Comparison of ENCODE assay signal across 1 cellular context in the genomic region with DNA sequence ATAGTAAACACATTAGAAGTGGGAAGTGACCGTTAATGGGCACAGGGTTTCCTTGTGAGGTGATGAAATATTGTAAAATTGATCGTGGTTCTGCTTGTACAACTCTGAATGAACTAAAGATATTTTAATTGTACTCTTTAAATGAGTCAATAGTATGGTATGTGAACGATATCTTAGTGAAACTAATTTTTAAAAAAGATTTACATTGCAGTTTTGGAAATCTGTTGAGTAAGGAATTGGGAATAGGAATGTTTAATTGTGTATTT.
TF ChIP-seq lines count a peak whose summit lies in the region.

No MANE protein-coding gene starts in this region.

TF ChIP-seq in GM12878, 131 proteins besides CTCF, POLR2A, EP300 and RAD21:
- TF ChIP-seq IRF4 (IDR thresholded peaks at IDR 0.05; ENCODE audit: low read depth, low read length) (no peak), ZNF24 (IDR thresholded peaks at IDR 0.05) (no peak), RUNX3 (IDR thresholded peaks at IDR 0.05; ENCODE audit: low read length) (no peak), YY1 (IDR thresholded peaks at IDR 0.05; ENCODE audit: low read depth, low read length) (no peak), ZZZ3 (IDR thresholded peaks at IDR 0.05; ENCODE audit: control insufficient read depth, insufficient read length, low read depth) (no peak), TCF7 (IDR thresholded peaks at IDR 0.05; ENCODE audit: borderline replicate concordance) (no peak), SMAD5 (IDR thresholded peaks at IDR 0.05; ENCODE audit: low read depth) (no peak), TARDBP (IDR thresholded peaks at IDR 0.05; ENCODE audit: borderline replicate concordance) (no peak)
- TF ChIP-seq, protein P1, sequence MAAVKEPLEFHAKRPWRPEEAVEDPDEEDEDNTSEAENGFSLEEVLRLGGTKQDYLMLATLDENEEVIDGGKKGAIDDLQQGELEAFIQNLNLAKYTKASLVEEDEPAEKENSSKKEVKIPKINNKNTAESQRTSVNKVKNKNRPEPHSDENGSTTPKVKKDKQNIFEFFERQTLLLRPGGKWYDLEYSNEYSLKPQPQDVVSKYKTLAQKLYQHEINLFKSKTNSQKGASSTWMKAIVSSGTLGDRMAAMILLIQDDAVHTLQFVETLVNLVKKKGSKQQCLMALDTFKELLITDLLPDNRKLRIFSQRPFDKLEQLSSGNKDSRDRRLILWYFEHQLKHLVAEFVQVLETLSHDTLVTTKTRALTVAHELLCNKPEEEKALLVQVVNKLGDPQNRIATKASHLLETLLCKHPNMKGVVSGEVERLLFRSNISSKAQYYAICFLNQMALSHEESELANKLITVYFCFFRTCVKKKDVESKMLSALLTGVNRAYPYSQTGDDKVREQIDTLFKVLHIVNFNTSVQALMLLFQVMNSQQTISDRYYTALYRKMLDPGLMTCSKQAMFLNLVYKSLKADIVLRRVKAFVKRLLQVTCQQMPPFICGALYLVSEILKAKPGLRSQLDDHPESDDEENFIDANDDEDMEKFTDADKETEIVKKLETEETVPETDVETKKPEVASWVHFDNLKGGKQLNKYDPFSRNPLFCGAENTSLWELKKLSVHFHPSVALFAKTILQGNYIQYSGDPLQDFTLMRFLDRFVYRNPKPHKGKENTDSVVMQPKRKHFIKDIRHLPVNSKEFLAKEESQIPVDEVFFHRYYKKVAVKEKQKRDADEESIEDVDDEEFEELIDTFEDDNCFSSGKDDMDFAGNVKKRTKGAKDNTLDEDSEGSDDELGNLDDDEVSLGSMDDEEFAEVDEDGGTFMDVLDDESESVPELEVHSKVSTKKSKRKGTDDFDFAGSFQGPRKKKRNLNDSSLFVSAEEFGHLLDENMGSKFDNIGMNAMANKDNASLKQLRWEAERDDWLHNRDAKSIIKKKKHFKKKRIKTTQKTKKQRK (IDR thresholded peaks at IDR 0.05; ENCODE audit: low read depth, low read length): no peak
